8 cellular contexts compared by ENCODE assay signal in the genomic region with DNA sequence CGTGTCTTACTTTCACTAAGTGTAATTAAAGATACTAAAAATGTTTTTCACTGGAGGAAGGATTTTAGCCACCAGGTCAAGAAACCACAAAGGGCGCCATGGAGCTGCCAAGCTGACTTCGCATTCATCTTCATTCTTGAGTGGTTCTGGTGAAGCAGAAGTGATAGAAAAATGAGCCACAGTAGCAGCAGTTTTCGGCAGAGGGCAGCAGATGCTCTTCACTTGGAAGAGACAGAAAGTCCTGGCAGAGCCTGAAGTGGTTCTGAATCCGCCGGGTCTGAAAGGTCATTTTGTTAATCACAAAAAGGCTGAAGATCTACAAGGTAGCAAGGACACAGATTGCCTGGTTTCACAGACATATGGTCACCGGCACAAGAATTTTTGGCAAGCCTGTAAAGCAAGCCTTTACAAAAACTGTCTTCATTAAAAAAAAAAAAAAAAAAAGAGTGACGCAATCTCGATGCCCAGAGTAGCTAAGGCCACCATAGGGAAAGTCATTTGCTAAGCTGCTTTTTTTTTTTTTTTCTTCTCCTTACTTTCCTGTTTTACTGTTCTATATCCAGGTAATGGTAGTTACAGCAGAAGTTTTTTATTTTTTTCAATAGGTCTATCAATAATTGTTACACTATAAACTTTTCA.
A peak's percentile ranks its signal among the peaks of the same experiment; 100 is the strongest.
DNase-seq lines count a peak whose midpoint lies in the region; ATAC-seq, FAIRE-seq and TF ChIP-seq lines count a peak whose summit lies in the region.

No MANE protein-coding gene starts in this region.

- H3K9ac ChIP-seq in colonic mucosa (ENCODE audit: low read depth in 2 of 2, low read length in 2 of 2), result no peak overlapping the region

- H4K20me1 ChIP-seq in osteoblast (ENCODE audit: insufficient read depth, low read length), result no peaks in the 10 kb centered on the region

- no peak overlapping the region for H2AFZ ChIP-seq in osteoblast (ENCODE audit: low read length)

- intact Hi-C loops in sigmoid colon (cut with DNase I) (no loop called here), colonic mucosa (cut with DNase I) (no loop called here)

- 65 to 81% methylated on average over 9 of the region's 9 CpGs for WGBS in sigmoid colon, 2 donors

- H3K27me3 ChIP-seq in osteoblast (ENCODE audit: insufficient read depth, low read length) (no peaks in the 10 kb centered on the region), sigmoid colon (no peaks in the 10 kb centered on the region), colonic mucosa (no peaks in the 10 kb centered on the region)

- peak overlapping the region; percentile 27 for H3K4me3 ChIP-seq in epithelial cell of proximal tubule (ENCODE audit: low read depth, low read length)
- H3K4me3 ChIP-seq in osteoblast (ENCODE audit: insufficient read depth, low read length), result no peak overlapping the region
- H3K4me3 ChIP-seq in sigmoid colon, result no peak overlapping the region
- no peak overlapping the region for H3K4me3 ChIP-seq in colonic mucosa

- H3K9me3 ChIP-seq in osteoblast (ENCODE audit: low read depth, low read length), result no peaks in the 10 kb centered on the region
- H3K9me3 ChIP-seq in sigmoid colon, result no peaks in the 10 kb centered on the region
- no peaks in the 10 kb centered on the region for H3K9me3 ChIP-seq in colonic mucosa

- no peaks in the 10 kb centered on the region for H3K36me3 ChIP-seq in osteoblast (ENCODE audit: insufficient read depth, low read length)
- H3K36me3 ChIP-seq in sigmoid colon, result no peaks in the 10 kb centered on the region
- no peaks in the 10 kb centered on the region for H3K36me3 ChIP-seq in colonic mucosa

- no peak overlapping the region for H3K27ac ChIP-seq in osteoblast (ENCODE audit: low read depth, low read length)
- no peak overlapping the region for H3K27ac ChIP-seq in sigmoid colon
- H3K27ac ChIP-seq in colonic mucosa, result no peak overlapping the region

- no peak for ATAC-seq in GM21423 (IDR thresholded peaks at IDR 0.05; ENCODE audit: unreplicated experiment)

- FAIRE-seq in H54 (lab: Jason Lieb, UNC), result peak; percentile 52

- no peaks in the 10 kb centered on the region for H3K4me1 ChIP-seq in osteoblast (ENCODE audit: insufficient read depth, low read length)
- peaks cover 0 to 19% (median 11%) of the 10 kb centered on the region in 4 donors for H3K4me1 ChIP-seq in sigmoid colon
- no peaks in the 10 kb centered on the region for H3K4me1 ChIP-seq in colonic mucosa

- TF ChIP-seq POLR2A in H54 (IDR thresholded peaks at IDR 0.05; ENCODE audit: low read depth, low read length) (no peak), sigmoid colon (IDR thresholded peaks at IDR 0.05) (no peak)

- peak overlapping the region; percentile 52 for H3K4me2 ChIP-seq in osteoblast (ENCODE audit: insufficient read depth, low read length)

- no peaks in the 10 kb centered on the region for H3K79me2 ChIP-seq in osteoblast (ENCODE audit: insufficient read depth, low read length)

- peak; percentile 76 for TF ChIP-seq CTCF in epithelial cell of proximal tubule (conservative IDR thresholded peaks at IDR 0.05; ENCODE audit: low read depth, low read length)
- TF ChIP-seq CTCF in osteoblast (IDR thresholded peaks at IDR 0.05; ENCODE audit: extremely low read depth, low read depth, low read length), result peak; percentile 37
- peak in 2 of 4 experiments; percentile 15 to 21 for TF ChIP-seq CTCF in sigmoid colon (IDR thresholded peaks at IDR 0.05)
- no peak for TF ChIP-seq CTCF in colonic mucosa (IDR thresholded peaks at IDR 0.05)

- DNase-seq in H54 (ENCODE audit: insufficient read length, low spot score) (peak; percentile 25), NCI-H82 treated with DMSO at 0.1 percent for 48 hours (lab: John Stamatoyannopoulos, UW; ENCODE audit: unreplicated experiment) (peak; percentile 51), epithelial cell of proximal tubule (ENCODE audit: low read depth) (peak; percentile 61), osteoblast (ENCODE audit: insufficient read length, low spot score, missing footprints) (peak; percentile 32), sigmoid colon (no peak), activated T-cell treated with anti-CD3 and anti-CD28 coated beads for 4 hours (no peak), colonic mucosa (no peak)

- no peak for TF ChIP-seq EP300 in sigmoid colon (IDR thresholded peaks at IDR 0.05)

Comparison
In these comparisons a context has a peak if more than half of its experiments do, and no peak if none do; other contexts are left out.
1. DNase-seq: peak in H54 (single experiment), NCI-H82 treated with DMSO at 0.1 percent for 48 hours (single experiment), epithelial cell of proximal tubule (single experiment) and osteoblast (single experiment); none in sigmoid colon (single experiment), activated T-cell treated with anti-CD3 and anti-CD28 coated beads for 4 hours (single experiment) and colonic mucosa (single experiment).